Comparison of ENCODE assay signal across 1 cellular context in the genomic region with DNA sequence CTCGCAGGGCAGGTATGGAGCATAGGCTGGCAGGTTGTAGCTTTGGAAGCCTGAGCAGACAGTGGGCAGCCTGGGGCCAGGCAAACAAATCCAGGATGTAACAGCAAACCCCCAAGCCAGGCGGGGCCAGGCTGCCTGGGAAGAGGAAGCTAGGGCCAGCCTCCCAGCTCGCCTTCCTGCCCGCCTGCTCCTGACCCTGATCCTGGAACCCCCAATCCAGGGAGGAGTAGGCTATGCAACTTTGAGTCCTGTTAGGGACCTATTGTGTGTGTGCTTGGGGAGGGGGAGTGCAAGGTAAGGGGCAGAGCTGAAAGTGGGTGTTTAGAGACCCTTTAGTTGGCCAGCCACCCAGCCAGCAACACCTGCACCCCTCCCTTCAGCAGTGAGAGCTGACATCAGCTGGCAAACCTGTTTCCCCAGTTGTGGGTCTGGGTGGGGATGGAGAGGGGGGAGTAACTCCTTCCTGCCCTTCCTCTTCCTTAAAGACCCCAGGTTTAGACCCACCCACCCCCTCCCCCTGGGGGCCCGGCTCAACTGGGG.
TF ChIP-seq lines count a peak whose summit lies in the region.

No MANE protein-coding gene starts in this region.

TF ChIP-seq in HCT116, 20 proteins besides CTCF, POLR2A, EP300 and RAD21 (continued from another document):
- TF ChIP-seq ELF1 (IDR thresholded peaks at IDR 0.05; ENCODE audit: borderline replicate concordance, low read depth) (no peak), POLR2AphosphoS5 (IDR thresholded peaks at IDR 0.05; ENCODE audit: low read depth, low read length) (no peak)
